15 cellular contexts compared by ENCODE assay signal in the genomic region with DNA sequence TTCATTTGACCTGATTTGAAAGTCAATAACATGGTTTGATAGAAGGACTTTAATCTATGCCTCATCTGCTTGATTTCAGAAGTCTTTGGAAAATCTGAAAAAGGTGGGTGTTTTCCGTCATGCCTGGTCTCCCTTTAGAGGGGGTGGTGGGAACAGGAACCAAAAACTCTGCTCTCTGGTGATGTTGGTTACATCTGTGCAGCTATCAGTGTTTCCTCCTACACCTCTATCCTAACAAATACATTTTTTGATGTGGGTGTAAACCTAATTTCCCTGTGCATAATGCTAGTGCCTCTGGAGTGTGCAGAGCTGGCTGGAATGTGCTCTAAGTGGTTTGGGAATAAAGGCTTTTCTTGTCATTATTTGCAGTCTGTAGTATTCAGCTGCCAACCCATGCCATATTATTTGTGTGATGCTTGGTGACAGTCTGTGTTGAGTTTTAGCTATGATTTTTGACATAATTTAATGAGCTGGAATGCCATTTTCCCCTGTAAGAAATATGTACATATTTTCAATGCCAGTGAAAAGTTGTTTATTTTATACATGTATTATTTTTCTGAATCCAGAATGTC.
DNase-seq lines count a peak whose midpoint lies in the region; ATAC-seq and TF ChIP-seq lines count a peak whose summit lies in the region.
"Had no signal": no experiment of that assay in that cellular context is flagged by ENCODE, and none has a peak within 500 bp of the region (broad histone marks: within the 10 kb centered on the region; RNA-seq: fewer than 3 reads in every experiment).

No MANE protein-coding gene starts in this region.

- H3K9me3 ChIP-seq in Karpas-422 (ENCODE audit: low read length): peaks cover 17% of the 10 kb centered on the region
- no peaks in the 10 kb centered on the region for H3K9me3 ChIP-seq in heart left ventricle
- H3K9me3 ChIP-seq: BE2C had no signal

- H3K9ac ChIP-seq in Karpas-422 (ENCODE audit: low read length): no peak overlapping the region

- no peaks in the 10 kb centered on the region for H3K79me2 ChIP-seq in Karpas-422 (ENCODE audit: low read length)

- H3K4me1 ChIP-seq in Karpas-422 (ENCODE audit: low read length) (no peaks in the 10 kb centered on the region), heart left ventricle (peaks cover 0 to 4% (median 0%) of the 10 kb centered on the region in 12 donors)
- H3K4me1 ChIP-seq: BE2C had no signal

- ATAC-seq in HG02588 (IDR thresholded peaks at IDR 0.05; ENCODE audit: unreplicated experiment) (no peak), heart left ventricle (no peak)

- no peaks in the 10 kb centered on the region for H4K20me1 ChIP-seq in Karpas-422 (ENCODE audit: insufficient read depth, low read depth, low read length)

- WGBS in heart left ventricle, 4 donors: 56 to 82% (median 77%) methylated on average over 1 of the region's 1 CpG

- no peak for TF ChIP-seq POLR2A in heart left ventricle (IDR thresholded peaks at IDR 0.05)

- H3K9me2 ChIP-seq in Karpas-422 (replicated peaks; ENCODE audit: insufficient read depth, low read length): no peaks in the 10 kb centered on the region

- no peak for TF ChIP-seq CTCF in heart left ventricle (IDR thresholded peaks at IDR 0.05)

- no peak overlapping the region for H3K4me2 ChIP-seq in Karpas-422 (ENCODE audit: low read depth, low read length, poor library complexity, severe bottlenecking)

- H3K4me3 ChIP-seq in Karpas-422 (ENCODE audit: low read length) (no peak overlapping the region), heart left ventricle (no peak overlapping the region)

- H3K27me3 ChIP-seq in Karpas-422 (ENCODE audit: low read length) (no peaks in the 10 kb centered on the region), heart left ventricle (no peaks in the 10 kb centered on the region)
- H3K27me3 ChIP-seq: BE2C had no signal

- intact Hi-C loops in heart left ventricle (cut with DNase I): no loop called here

- H3K27ac ChIP-seq in Karpas-422 (ENCODE audit: low read length) (no peak overlapping the region), heart left ventricle (no peak overlapping the region)
- H3K27ac ChIP-seq: C4-2B had no signal

- H3K36me3 ChIP-seq in Karpas-422 (ENCODE audit: insufficient read depth, low read length) (no peaks in the 10 kb centered on the region), heart left ventricle (no peaks in the 10 kb centered on the region)
- H3K36me3 ChIP-seq: BE2C had no signal

- H2AFZ ChIP-seq in Karpas-422 (ENCODE audit: low read length): no peak overlapping the region

- peak; percentile 80 for DNase-seq in NCI-H2107 treated with DMSO at 0.1 percent for 48 hours (lab: John Stamatoyannopoulos, UW; ENCODE audit: unreplicated experiment)
- no peak for DNase-seq in NCI-H2107 (lab: John Stamatoyannopoulos, UW)
- DNase-seq in Ammon's horn (ENCODE audit: low spot score): peak; percentile 13
- DNase-seq in NCI-H1694 treated with DMSO at 0.1 percent for 48 hours (lab: John Stamatoyannopoulos, UW): peak; percentile 71
- peak; percentile 34 for DNase-seq in NCI-H774 (lab: John Stamatoyannopoulos, UW)
- no peak for DNase-seq in Karpas-422
- DNase-seq in heart left ventricle: no peak
- DNase-seq: ACHN; BE2C; CD4-positive, alpha-beta memory T cell; DND-41; GDM1; HCEC 1CT had no signal

Comparison
In these comparisons a context has a peak if more than half of its experiments do, and no peak if none do; other contexts are left out.
1. DNase-seq: peak in NCI-H2107 treated with DMSO at 0.1 percent for 48 hours (single experiment), Ammon's horn (single experiment), NCI-H1694 treated with DMSO at 0.1 percent for 48 hours (single experiment) and NCI-H774 (single experiment); none in NCI-H2107 (single experiment), Karpas-422 (single experiment) and heart left ventricle (0 of 5).